In the genomic region with DNA sequence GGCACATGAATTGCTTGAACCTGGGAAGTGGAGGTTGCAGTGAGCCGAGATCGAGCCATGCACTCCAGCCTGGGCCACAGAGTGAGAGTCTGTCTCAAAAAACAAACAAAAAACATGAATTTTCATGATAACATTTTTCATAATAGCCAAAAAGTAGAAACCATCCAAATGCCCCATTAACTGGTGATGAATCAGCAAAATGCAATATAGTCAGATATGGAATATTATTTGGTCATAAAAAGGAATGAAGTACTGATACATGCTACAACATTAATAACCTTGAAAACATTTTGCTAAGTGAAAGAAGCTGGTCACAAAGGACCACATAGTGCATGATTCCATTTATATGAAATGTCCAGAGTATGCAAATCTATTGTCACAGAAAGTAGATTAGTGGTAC, we compare ENCODE assay signal across 17 cellular contexts. TPM values are rescaled to one million over a fixed set of nuclear protein-coding genes. Genes with fewer than 3 reads are reported as not detected.
A peak's percentile ranks its signal among the peaks of the same experiment; 100 is the strongest.
DNase-seq lines count a peak whose midpoint lies in the region; ATAC-seq and TF ChIP-seq lines count a peak whose summit lies in the region.
"Had no signal": no experiment of that assay in that cellular context is flagged by ENCODE, and none has a peak within 500 bp of the region (broad histone marks: within the 10 kb centered on the region; RNA-seq: fewer than 3 reads in every experiment).

No MANE protein-coding gene starts in this region.

- ATAC-seq in natural killer cell (no peak), GM18861 (IDR thresholded peaks at IDR 0.05; ENCODE audit: unreplicated experiment) (no peak)
- ATAC-seq in natural killer cell treated with Interleukin-12 subunit alpha and Interleukin-12 subunit beta and Interleukin-15 and Interleukin-18, amount 100 ng/mL, for 72 hours, result no peak
- no peak for ATAC-seq in naive thymus-derived CD8-positive, alpha-beta T cell

- no peaks in the 10 kb centered on the region for H4K20me1 ChIP-seq in SU-DHL-6 (ENCODE audit: low read depth, low read length)

- intact Hi-C loops in activated CD4-positive, alpha-beta memory T cell treated with anti-CD3 and anti-CD28 coated beads for 36 hours (cut with micrococcal nuclease), result no loop called here
- intact Hi-C loops in natural killer cell (cut with micrococcal nuclease), result no loop called here

- H3K9me3 ChIP-seq in SU-DHL-6 (ENCODE audit: insufficient read depth, low read length), result no peaks in the 10 kb centered on the region

- peaks cover 8% of the 10 kb centered on the region for H3K36me3 Mint-ChIP-seq in activated CD4-positive, alpha-beta memory T cell treated with anti-CD3 and anti-CD28 coated beads, Interleukin-2, amount 10 ng/mL, durations not matched to agents 7 days and 5 days (ENCODE audit: low read depth)
- H3K36me3 Mint-ChIP-seq in activated CD4-positive, alpha-beta memory T cell treated with anti-CD3 and anti-CD28 coated beads for 36 hours, result no peaks in the 10 kb centered on the region
- H3K36me3 Mint-ChIP-seq in natural killer cell, result no peaks in the 10 kb centered on the region
- no peaks in the 10 kb centered on the region for H3K36me3 Mint-ChIP-seq in natural killer cell treated with Interleukin-12 subunit alpha and Interleukin-12 subunit beta and Interleukin-15 and Interleukin-18, amount 100 ng/mL, for 72 hours
- no peaks in the 10 kb centered on the region for H3K36me3 Mint-ChIP-seq in naive thymus-derived CD8-positive, alpha-beta T cell

- CTCF ChIA-PET in activated CD4-positive, alpha-beta memory T cell treated with anti-CD3 and anti-CD28 coated beads, Interleukin-2, amount 10 ng/mL, durations not matched to agents 7 days and 5 days (lab: Charles Lee), result interaction anchor here (1.2 to 2.5 kb wide), 3 partner anchors 16 to 107 kb away, joined by 3 to 21 read pairs (median 12); no protein-coding TSS in a partner anchor
- CTCF ChIA-PET in activated CD4-positive, alpha-beta memory T cell treated with anti-CD3 and anti-CD28 coated beads for 36 hours (lab: Charles Lee), result interaction anchor here (2.7 kb wide), 1 partner anchor 16 kb away, joined by 13 read pairs; no protein-coding TSS in a partner anchor

- H3K79me2 ChIP-seq in SU-DHL-6 (ENCODE audit: insufficient read depth, low read length), result no peaks in the 10 kb centered on the region

- no peak overlapping the region for H3K4me3 ChIP-seq in SU-DHL-6 (ENCODE audit: insufficient read depth, low read length, poor library complexity, severe bottlenecking)
- H3K4me3 ChIP-seq: SK-N-MC had no signal

- peak overlapping the region; percentile 45 for H3K27ac Mint-ChIP-seq in activated CD4-positive, alpha-beta memory T cell treated with anti-CD3 and anti-CD28 coated beads, Interleukin-2, amount 10 ng/mL, durations not matched to agents 7 days and 5 days
- H3K27ac Mint-ChIP-seq in activated CD4-positive, alpha-beta memory T cell treated with anti-CD3 and anti-CD28 coated beads for 36 hours, result no peak overlapping the region
- no peak overlapping the region for H3K27ac Mint-ChIP-seq in natural killer cell
- no peak overlapping the region for H3K27ac Mint-ChIP-seq in natural killer cell treated with Interleukin-12 subunit alpha and Interleukin-12 subunit beta and Interleukin-15 and Interleukin-18, amount 100 ng/mL, for 72 hours
- peak overlapping the region in 1 of 10 donors; percentile 72 for H3K27ac Mint-ChIP-seq in naive thymus-derived CD8-positive, alpha-beta T cell

- peaks cover 4% of the 10 kb centered on the region for H3K27me3 Mint-ChIP-seq in activated CD4-positive, alpha-beta memory T cell treated with anti-CD3 and anti-CD28 coated beads, Interleukin-2, amount 10 ng/mL, durations not matched to agents 7 days and 5 days
- no peaks in the 10 kb centered on the region for H3K27me3 Mint-ChIP-seq in activated CD4-positive, alpha-beta memory T cell treated with anti-CD3 and anti-CD28 coated beads for 36 hours
- H3K27me3 Mint-ChIP-seq in natural killer cell (ENCODE audit: low read depth in 2 of 2), result no peaks in the 10 kb centered on the region
- H3K27me3 Mint-ChIP-seq in natural killer cell treated with Interleukin-12 subunit alpha and Interleukin-12 subunit beta and Interleukin-15 and Interleukin-18, amount 100 ng/mL, for 72 hours, result no peaks in the 10 kb centered on the region
- no peaks in the 10 kb centered on the region for H3K27me3 Mint-ChIP-seq in naive thymus-derived CD8-positive, alpha-beta T cell

- DNase-seq in activated CD4-positive, alpha-beta memory T cell treated with anti-CD3 and anti-CD28 coated beads, Interleukin-2, amount 10 ng/mL, durations not matched to agents 7 days and 5 days, result no peak
- no peak for DNase-seq in activated CD4-positive, alpha-beta memory T cell treated with anti-CD3 and anti-CD28 coated beads for 36 hours
- DNase-seq in natural killer cell, result no peak
- no peak for DNase-seq in natural killer cell treated with Interleukin-12 subunit alpha and Interleukin-12 subunit beta and Interleukin-15 and Interleukin-18, amount 100 ng/mL, for 72 hours (ENCODE audit: low spot score)
- DNase-seq in naive thymus-derived CD8-positive, alpha-beta T cell, result no peak
- no peak for DNase-seq in GM19238 (ENCODE audit: insufficient read length, low spot score)
- DNase-seq: DMS79, MV-4-11, NCI-H187, NCI-H2107, NCI-H510A, NCI-H748 treated with DMSO at 0.1 percent for 48 hours, Right ventricle myocardium superior had no signal

- POLR2A ChIA-PET in activated CD4-positive, alpha-beta memory T cell treated with anti-CD3 and anti-CD28 coated beads, Interleukin-2, amount 10 ng/mL, durations not matched to agents 7 days and 5 days (lab: Charles Lee), result interaction anchor here (1.4 to 2.3 kb wide), 3 partner anchors 16 to 21 kb away, joined by 3 to 15 read pairs (median 14); no protein-coding TSS in a partner anchor
- POLR2A ChIA-PET in activated CD4-positive, alpha-beta memory T cell treated with anti-CD3 and anti-CD28 coated beads for 36 hours (lab: Charles Lee), result no interaction called here
- POLR2A ChIA-PET in naive thymus-derived CD8-positive, alpha-beta T cell (lab: Charles Lee), result interaction anchor here (1.6 kb wide), 1 partner anchor 15 kb away, joined by 3 read pairs; no protein-coding TSS in a partner anchor

- peaks cover 7% of the 10 kb centered on the region for H3K9me3 Mint-ChIP-seq in activated CD4-positive, alpha-beta memory T cell treated with anti-CD3 and anti-CD28 coated beads, Interleukin-2, amount 10 ng/mL, durations not matched to agents 7 days and 5 days
- H3K9me3 Mint-ChIP-seq in activated CD4-positive, alpha-beta memory T cell treated with anti-CD3 and anti-CD28 coated beads for 36 hours, result peaks cover 8% of the 10 kb centered on the region
- H3K9me3 Mint-ChIP-seq in natural killer cell, result no peaks in the 10 kb centered on the region
- no peaks in the 10 kb centered on the region for H3K9me3 Mint-ChIP-seq in natural killer cell treated with Interleukin-12 subunit alpha and Interleukin-12 subunit beta and Interleukin-15 and Interleukin-18, amount 100 ng/mL, for 72 hours
- no peaks in the 10 kb centered on the region for H3K9me3 Mint-ChIP-seq in naive thymus-derived CD8-positive, alpha-beta T cell

- peaks cover 28% of the 10 kb centered on the region for H3K4me1 Mint-ChIP-seq in activated CD4-positive, alpha-beta memory T cell treated with anti-CD3 and anti-CD28 coated beads, Interleukin-2, amount 10 ng/mL, durations not matched to agents 7 days and 5 days
- peaks cover 11% of the 10 kb centered on the region for H3K4me1 Mint-ChIP-seq in activated CD4-positive, alpha-beta memory T cell treated with anti-CD3 and anti-CD28 coated beads for 36 hours (ENCODE audit: low read depth)
- peaks cover 32 to 41% of the 10 kb centered on the region in 2 donors for H3K4me1 Mint-ChIP-seq in natural killer cell
- H3K4me1 Mint-ChIP-seq in natural killer cell treated with Interleukin-12 subunit alpha and Interleukin-12 subunit beta and Interleukin-15 and Interleukin-18, amount 100 ng/mL, for 72 hours (ENCODE audit: low read depth in 2 of 2), result peaks cover 30 to 34% of the 10 kb centered on the region in 2 donors
- peaks cover 7 to 27% (median 24%) of the 10 kb centered on the region in 4 donors for H3K4me1 Mint-ChIP-seq in naive thymus-derived CD8-positive, alpha-beta T cell

- no peak overlapping the region for H2AFZ ChIP-seq in SU-DHL-6 (ENCODE audit: low read depth, low read length, severe bottlenecking)

- H3K4me2 ChIP-seq in SU-DHL-6 (ENCODE audit: low read depth, low read length, poor library complexity, severe bottlenecking), result no peak overlapping the region

- no peak overlapping the region for H3K9ac ChIP-seq in SU-DHL-6 (ENCODE audit: low read length)
- H3K9ac ChIP-seq: KMS-11 had no signal

- peaks cover 18% of the 10 kb centered on the region; the same call in 1 of the 2 replicates for H3F3A ChIP-seq in SU-DHL-6 (ENCODE audit: insufficient read depth)

- H3K27me3 ChIP-seq in SU-DHL-6 (ENCODE audit: low read length), result no peaks in the 10 kb centered on the region

- H3K4me3 Mint-ChIP-seq in activated CD4-positive, alpha-beta memory T cell treated with anti-CD3 and anti-CD28 coated beads, Interleukin-2, amount 10 ng/mL, durations not matched to agents 7 days and 5 days, result no peak overlapping the region
- H3K4me3 Mint-ChIP-seq in activated CD4-positive, alpha-beta memory T cell treated with anti-CD3 and anti-CD28 coated beads for 36 hours, result no peak overlapping the region
- peak overlapping the region; percentile 47 for H3K4me3 Mint-ChIP-seq in natural killer cell
- H3K4me3 Mint-ChIP-seq in natural killer cell treated with Interleukin-12 subunit alpha and Interleukin-12 subunit beta and Interleukin-15 and Interleukin-18, amount 100 ng/mL, for 72 hours, result no peak overlapping the region
- peak overlapping the region in 7 of 10 donors; percentile 11 to 53 (median 32) for H3K4me3 Mint-ChIP-seq in naive thymus-derived CD8-positive, alpha-beta T cell

- no peaks in the 10 kb centered on the region for H3K9me2 ChIP-seq in SU-DHL-6 (replicated peaks; ENCODE audit: insufficient read depth, low read length)

- peak overlapping the region; percentile 53; the same call in 1 of the 2 replicates for H3K27ac ChIP-seq in SU-DHL-6 (ENCODE audit: low read depth, low read length)
- H3K27ac ChIP-seq: KMS-11, SK-N-MC had no signal

- no peaks in the 10 kb centered on the region for H3K36me3 ChIP-seq in SU-DHL-6 (ENCODE audit: low read length)

- TF ChIP-seq CTCF in natural killer cell (IDR thresholded peaks at IDR 0.05) (no peak), SU-DHL-6 (IDR thresholded peaks at IDR 0.05; ENCODE audit: insufficient read depth, low read length, poor library complexity, severe bottlenecking) (no peak)

RNA-seq across cellular contexts. Expression of gene VCL, which starts 24.5 kb away (rescaled TPM):
- total RNA-seq in activated CD4-positive, alpha-beta memory T cell treated with anti-CD3 and anti-CD28 coated beads, Interleukin-2, amount 10 ng/mL, durations not matched to agents 7 days and 5 days, result 10 to 100 TPM; 70.1 to 71.8 TPM
- total RNA-seq in activated CD4-positive, alpha-beta memory T cell treated with anti-CD3 and anti-CD28 coated beads for 36 hours, result 10 to 100 TPM; 27.8 to 29.2 TPM
- total RNA-seq in natural killer cell, result 100 to 1,000 TPM; 121 to 145 (median 122) TPM
- total RNA-seq in natural killer cell treated with Interleukin-12 subunit alpha and Interleukin-12 subunit beta and Interleukin-15 and Interleukin-18, amount 100 ng/mL, for 72 hours, result 10 to 100 TPM; 42.1 to 51.4 TPM
- 1 to 10 TPM; 5.0 to 5.9 TPM for total RNA-seq in naive thymus-derived CD8-positive, alpha-beta T cell
- polyA plus RNA-seq in naive thymus-derived CD8-positive, alpha-beta T cell, result 10 to 100 TPM in 1 of 3 donors, 1 to 10 TPM in 2; 7.8 to 21.2 (median 9.0) TPM

Comparison
In these comparisons a context has a peak if more than half of its experiments do, and no peak if none do; other contexts are left out.
1. H3K4me3 Mint-ChIP-seq: peak in natural killer cell (single experiment) and naive thymus-derived CD8-positive, alpha-beta T cell (7 of 10); none in activated CD4-positive, alpha-beta memory T cell treated with anti-CD3 and anti-CD28 coated beads, Interleukin-2, amount 10 ng/mL, durations not matched to agents 7 days and 5 days (single experiment), activated CD4-positive, alpha-beta memory T cell treated with anti-CD3 and anti-CD28 coated beads for 36 hours (single experiment) and natural killer cell treated with Interleukin-12 subunit alpha and Interleukin-12 subunit beta and Interleukin-15 and Interleukin-18, amount 100 ng/mL, for 72 hours (single experiment).
2. RNA of gene VCL, which starts 24.5 kb away (total RNA-seq): 121 to 145 TPM in natural killer cell, 70.1 to 71.8 TPM in activated CD4-positive, alpha-beta memory T cell treated with anti-CD3 and anti-CD28 coated beads, Interleukin-2, amount 10 ng/mL, durations not matched to agents 7 days and 5 days, 42.1 to 51.4 TPM in natural killer cell treated with Interleukin-12 subunit alpha and Interleukin-12 subunit beta and Interleukin-15 and Interleukin-18, amount 100 ng/mL, for 72 hours and 27.8 to 29.2 TPM in activated CD4-positive, alpha-beta memory T cell treated with anti-CD3 and anti-CD28 coated beads for 36 hours; 5.0 to 5.9 TPM in naive thymus-derived CD8-positive, alpha-beta T cell; every median in the first group is over 4 times any median in the second.